ENCODE assay signal across 16 cellular contexts in the genomic region with DNA sequence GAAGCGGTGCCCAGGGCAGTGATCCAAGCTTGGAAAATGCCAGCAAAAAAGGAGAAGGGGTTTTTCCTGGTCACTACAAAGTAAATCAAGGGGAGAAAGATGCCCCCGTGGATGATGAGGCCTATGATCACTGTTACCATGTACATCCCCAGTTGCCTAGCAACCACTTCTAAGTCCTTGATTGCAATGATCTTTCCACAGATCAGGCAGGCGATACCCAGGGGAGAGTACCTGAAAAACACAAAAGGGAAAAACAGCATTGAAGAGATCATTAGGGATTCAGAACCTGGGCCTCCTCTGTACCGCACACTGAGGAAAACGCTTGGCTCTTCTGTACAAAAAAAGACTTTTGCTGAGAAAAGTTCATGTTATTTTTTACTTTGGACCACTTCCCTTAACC.
DNase-seq lines count a peak whose midpoint lies in the region; ATAC-seq and TF ChIP-seq lines count a peak whose summit lies in the region.
"Had no signal": no experiment of that assay in that cellular context is flagged by ENCODE, and none has a peak within 500 bp of the region (broad histone marks: within the 10 kb centered on the region; RNA-seq: fewer than 3 reads in every experiment).

No MANE protein-coding gene starts in this region.

- H3K27ac Mint-ChIP-seq in activated T-helper 2 cell treated with anti-CD3 and anti-CD28 coated beads, Interferon-gamma antibody, Interleukin-2, Interleukin-4, amounts not matched to agents 10 μg/mL and 5 μg/mL and 100 μg/mL, durations not matched to agents 14 hours and 24 hours and 36 hours: peak overlapping the region; percentile 20
- H3K27ac Mint-ChIP-seq in stimulated activated naive B cell treated with anti-CD40 and anti-IgM and Interleukin-4, amounts not matched to agents 10 μg/mL and 1 μg/mL and 100 μg/mL, for 72 hours: peak overlapping the region; percentile 57
- no peak overlapping the region for H3K27ac Mint-ChIP-seq in H9
- H3K27ac Mint-ChIP-seq: CD4-positive, alpha-beta T cell had no signal

- H3K27me3 Mint-ChIP-seq in activated T-helper 2 cell treated with anti-CD3 and anti-CD28 coated beads, Interferon-gamma antibody, Interleukin-2, Interleukin-4, amounts not matched to agents 10 μg/mL and 5 μg/mL and 100 μg/mL, durations not matched to agents 14 hours and 24 hours and 36 hours (ENCODE audit: low read depth): peaks cover 12% of the 10 kb centered on the region
- peaks cover 0 to 2% of the 10 kb centered on the region in 2 donors for H3K27me3 Mint-ChIP-seq in stimulated activated naive B cell treated with anti-CD40 and anti-IgM and Interleukin-4, amounts not matched to agents 10 μg/mL and 1 μg/mL and 100 μg/mL, for 72 hours
- H3K27me3 Mint-ChIP-seq in H9 (ENCODE audit: low read depth): no peaks in the 10 kb centered on the region
- H3K27me3 Mint-ChIP-seq: CD4-positive, alpha-beta T cell had no signal

- H3K4me3 ChIP-seq in SK-N-SH (ENCODE audit: low read depth in 2 of 2, low read length in 1 of 2) (no peak overlapping the region), transverse colon (no peak overlapping the region)
- H3K4me3 ChIP-seq: vagina had no signal

- CTCF ChIA-PET in SK-N-SH (lab: Yijun Ruan, JAX): interaction anchor here (3.0 kb wide), 1 partner anchor 13 kb away, joined by 8 read pairs; no protein-coding TSS in a partner anchor

- no peak overlapping the region for H2AK5ac ChIP-seq in H9 (ENCODE audit: insufficient read length, low read length)

- H3K23ac ChIP-seq in H9 (ENCODE audit: insufficient read length, low read depth, low read length): no peak overlapping the region

- H3K4me2 ChIP-seq in SK-N-SH (no peak overlapping the region), H9 (ENCODE audit: insufficient read depth, insufficient read length, low read length) (no peak overlapping the region)

- H2BK12ac ChIP-seq in H9 (ENCODE audit: insufficient read length, low read depth, low read length): no peak overlapping the region

- no peaks in the 10 kb centered on the region for H3K36me3 ChIP-seq in SK-N-SH (replicated peaks in 1 of 2; ENCODE audit: control insufficient read depth in 1 of 2, insufficient read depth in 2 of 2, low read length in 1 of 2)
- H3K36me3 ChIP-seq in transverse colon: no peaks in the 10 kb centered on the region
- H3K36me3 ChIP-seq: vagina had no signal

- H3K9me3 Mint-ChIP-seq in activated T-helper 2 cell treated with anti-CD3 and anti-CD28 coated beads, Interferon-gamma antibody, Interleukin-2, Interleukin-4, amounts not matched to agents 10 μg/mL and 5 μg/mL and 100 μg/mL, durations not matched to agents 14 hours and 24 hours and 36 hours: no peaks in the 10 kb centered on the region
- H3K9me3 Mint-ChIP-seq in stimulated activated naive B cell treated with anti-CD40 and anti-IgM and Interleukin-4, amounts not matched to agents 10 μg/mL and 1 μg/mL and 100 μg/mL, for 72 hours: no peaks in the 10 kb centered on the region
- no peaks in the 10 kb centered on the region for H3K9me3 Mint-ChIP-seq in H9
- H3K9me3 Mint-ChIP-seq: CD4-positive, alpha-beta T cell had no signal

- H3K27me3 ChIP-seq in SK-N-SH (ENCODE audit: insufficient read depth) (no peaks in the 10 kb centered on the region), transverse colon (no peaks in the 10 kb centered on the region), H9 (ENCODE audit: insufficient read depth, low read length) (no peaks in the 10 kb centered on the region)
- H3K27me3 ChIP-seq: vagina had no signal

- no peak overlapping the region for H4K91ac ChIP-seq in H9 (ENCODE audit: insufficient read length, low read depth, low read length)

- H2BK15ac ChIP-seq in H9 (ENCODE audit: low read depth, low read length): no peak overlapping the region

- H3K36me3 Mint-ChIP-seq in activated T-helper 2 cell treated with anti-CD3 and anti-CD28 coated beads, Interferon-gamma antibody, Interleukin-2, Interleukin-4, amounts not matched to agents 10 μg/mL and 5 μg/mL and 100 μg/mL, durations not matched to agents 14 hours and 24 hours and 36 hours (ENCODE audit: low read depth): no peaks in the 10 kb centered on the region
- H3K36me3 Mint-ChIP-seq in stimulated activated naive B cell treated with anti-CD40 and anti-IgM and Interleukin-4, amounts not matched to agents 10 μg/mL and 1 μg/mL and 100 μg/mL, for 72 hours: no peaks in the 10 kb centered on the region
- H3K36me3 Mint-ChIP-seq in H9 (ENCODE audit: insufficient read depth in 1 of 3, low read depth in 3 of 3): no peaks in the 10 kb centered on the region

- no peak for TF ChIP-seq RAD21 in SK-N-SH (IDR thresholded peaks at IDR 0.05; ENCODE audit: low read length)

- no peak overlapping the region for H4K8ac ChIP-seq in H9 (replicated peaks; ENCODE audit: insufficient read length, low read depth, low read length)

- intact Hi-C loops in activated T-helper 2 cell treated with anti-CD3 and anti-CD28 coated beads, Interferon-gamma antibody, Interleukin-2, Interleukin-4, amounts not matched to agents 10 μg/mL and 5 μg/mL and 100 μg/mL, durations not matched to agents 14 hours and 24 hours and 36 hours (cut with micrococcal nuclease): loop anchor here (5.0 kb wide), 3 partner anchors 50 to 120 kb away; no protein-coding TSS in a partner anchor
- intact Hi-C loops in transverse colon (cut with DNase I; ENCODE audit: low total_unique reads): no loop called here

- in situ Hi-C loops in transverse colon (cut with MboI; ENCODE audit: low pct_ligation_motif_present in 1 of 4, low pct_unique_long_range_greater_than_20kb in 1 of 4, low sequenced_read_pairs in 3 of 4): no loop called here

- H3K27ac ChIP-seq in SK-N-SH (ENCODE audit: low read depth in 2 of 2, low read length in 1 of 2) (no peak overlapping the region), transverse colon (no peak overlapping the region), H9 (ENCODE audit: insufficient read length, low read depth, low read length) (no peak overlapping the region)
- H3K27ac ChIP-seq: epithelial cell of prostate, vagina had no signal

- no peak overlapping the region for H2BK120ac ChIP-seq in H9 (ENCODE audit: low read depth, low read length, poor library complexity, severe bottlenecking)

- H3T11ph ChIP-seq in H9 (ENCODE audit: low read length): no peak overlapping the region

- peaks cover 21% of the 10 kb centered on the region for H3F3A ChIP-seq in SK-N-SH (replicated peaks; ENCODE audit: insufficient read depth)

- TF ChIP-seq EP300 in SK-N-SH (IDR thresholded peaks at IDR 0.05; ENCODE audit: borderline replicate concordance in 1 of 2, low read depth in 1 of 2, low read length in 1 of 2) (no peak), transverse colon (IDR thresholded peaks at IDR 0.05; ENCODE audit: low read depth) (no peak)

- H3K4me1 Mint-ChIP-seq in activated T-helper 2 cell treated with anti-CD3 and anti-CD28 coated beads, Interferon-gamma antibody, Interleukin-2, Interleukin-4, amounts not matched to agents 10 μg/mL and 5 μg/mL and 100 μg/mL, durations not matched to agents 14 hours and 24 hours and 36 hours (ENCODE audit: low read depth): peaks cover 44% of the 10 kb centered on the region
- peaks cover 27 to 49% of the 10 kb centered on the region in 2 donors for H3K4me1 Mint-ChIP-seq in stimulated activated naive B cell treated with anti-CD40 and anti-IgM and Interleukin-4, amounts not matched to agents 10 μg/mL and 1 μg/mL and 100 μg/mL, for 72 hours
- H3K4me1 Mint-ChIP-seq in H9: peaks cover 6 to 7% of the 10 kb centered on the region in 2 experiments; a peak in 3 of 4 replicates

- H3K9me3 ChIP-seq in SK-N-SH (no peaks in the 10 kb centered on the region), transverse colon (no peaks in the 10 kb centered on the region), H9 (ENCODE audit: control insufficient read depth, low read depth, low read length) (no peaks in the 10 kb centered on the region)
- H3K9me3 ChIP-seq: vagina had no signal

- no peak overlapping the region for H4K5ac ChIP-seq in H9 (ENCODE audit: insufficient read length, low read depth, low read length)

- no peak overlapping the region for H3K4ac ChIP-seq in H9 (ENCODE audit: low read depth, low read length)

- TF ChIP-seq POLR2A in transverse colon (IDR thresholded peaks at IDR 0.05): no peak

- no peak overlapping the region for H3K56ac ChIP-seq in H9 (ENCODE audit: insufficient read length, low read depth, low read length)

- TF ChIP-seq CTCF in SK-N-SH (IDR thresholded peaks at IDR 0.05): no peak
- TF ChIP-seq CTCF in transverse colon (IDR thresholded peaks at IDR 0.05): no peak
- TF ChIP-seq CTCF in H9 (conservative IDR thresholded peaks at IDR 0.05): no peak

- no peaks in the 10 kb centered on the region for H3K79me1 ChIP-seq in H9 (ENCODE audit: insufficient read depth, low read depth, low read length, poor library complexity, severe bottlenecking)

- H3K23me2 ChIP-seq in H9 (ENCODE audit: insufficient read length, low read depth, low read length, poor library complexity, severe bottlenecking): no peaks in the 10 kb centered on the region

- H3K4me1 ChIP-seq in SK-N-SH (ENCODE audit: control insufficient read depth in 1 of 2, insufficient read depth in 2 of 2, low read depth in 1 of 2, low read length in 1 of 2): peaks cover 0 to 22% of the 10 kb centered on the region in 2 experiments; a peak in 3 of 4 replicates
- H3K4me1 ChIP-seq in transverse colon: no peaks in the 10 kb centered on the region
- no peaks in the 10 kb centered on the region for H3K4me1 ChIP-seq in H9 (ENCODE audit: insufficient read depth, low read length)

- no peak overlapping the region for H3K14ac ChIP-seq in H9 (ENCODE audit: insufficient read depth, low read length)

- H3K9ac ChIP-seq in SK-N-SH: no peak overlapping the region
- H3K9ac ChIP-seq in H9 (ENCODE audit: extremely low read depth, insufficient read length, low read length): no peak overlapping the region

- WGBS in SK-N-SH (ENCODE audit: low lambda C conversion rate): 91% methylated on average over 5 of the region's 5 CpGs
- 89 to 91% methylated on average over 5 of the region's 5 CpGs for WGBS in transverse colon (ENCODE audit: low coverage in 1 of 2), 2 donors
- no CpG with 5 or more reads among the region's 5 CpGs for WGBS in H9 (ENCODE audit: extremely low coverage, insufficient read length, low lambda C conversion rate)

- no peak overlapping the region for H2BK5ac ChIP-seq in H9 (ENCODE audit: insufficient read length, low read length)

- POLR2A ChIA-PET in SK-N-SH (lab: Yijun Ruan, JAX): no interaction called here

- ATAC-seq in SK-N-SH treated with all-trans-retinoic acid at 6 μM for 48 hours: no peak
- peak; percentile 60 to 65 for ATAC-seq in stimulated activated naive B cell treated with anti-CD40 and anti-IgM and Interleukin-4, amounts not matched to agents 10 μg/mL and 1 μg/mL and 100 μg/mL, for 72 hours (replicated peaks)
- ATAC-seq: PC-3 had no signal

- no peak overlapping the region for H2BK20ac ChIP-seq in H9 (ENCODE audit: low read depth, low read length, poor library complexity, severe bottlenecking)

- H3K9me2 ChIP-seq in SK-N-SH: no peaks in the 10 kb centered on the region

- H3K79me2 ChIP-seq in SK-N-SH (ENCODE audit: insufficient read depth) (no peaks in the 10 kb centered on the region), H9 (ENCODE audit: insufficient read depth, low read length) (no peaks in the 10 kb centered on the region)

- H4K20me1 ChIP-seq in SK-N-SH (ENCODE audit: insufficient read depth): no peaks in the 10 kb centered on the region
- H4K20me1 ChIP-seq in H9 (ENCODE audit: control insufficient read depth, insufficient read depth, insufficient read length): no peaks in the 10 kb centered on the region

- no peak overlapping the region for H2AFZ ChIP-seq in SK-N-SH (ENCODE audit: low read depth)
- no peak overlapping the region for H2AFZ ChIP-seq in H9 (ENCODE audit: low read length)

- DNase-seq in SK-N-SH (peak; percentile 8), NCI-H1417 (lab: John Stamatoyannopoulos, UW) (peak; percentile 39 to 79 (median 42)), transverse colon (no peak), H9 (no peak)
- no peak for DNase-seq in activated T-helper 2 cell treated with anti-CD3 and anti-CD28 coated beads, Interferon-gamma antibody, Interleukin-2, Interleukin-4, amounts not matched to agents 10 μg/mL and 5 μg/mL and 100 μg/mL, durations not matched to agents 14 hours and 24 hours and 36 hours (ENCODE audit: low spot score)
- DNase-seq in stimulated activated naive B cell treated with anti-CD40 and anti-IgM and Interleukin-4, amounts not matched to agents 10 μg/mL and 1 μg/mL and 100 μg/mL, for 72 hours: no peak
- DNase-seq in stimulated activated CD4-positive, alpha-beta T cell treated with anti-CD3 and anti-CD28 coated beads, Interleukin-4, amount 100 ng/mL, for 24 hours: no peak
- DNase-seq: CD4-positive, alpha-beta T cell; foreskin melanocyte; kidney glomerular epithelial cell; NCI-H510A treated with DMSO at 0.1 percent for 48 hours; PC-3; T1000 had no signal

- H3K18ac ChIP-seq in H9 (ENCODE audit: insufficient read length, low read depth, low read length): no peak overlapping the region

- no peak overlapping the region for H3K4me3 Mint-ChIP-seq in activated T-helper 2 cell treated with anti-CD3 and anti-CD28 coated beads, Interferon-gamma antibody, Interleukin-2, Interleukin-4, amounts not matched to agents 10 μg/mL and 5 μg/mL and 100 μg/mL, durations not matched to agents 14 hours and 24 hours and 36 hours (ENCODE audit: low read depth)
- peak overlapping the region in 1 of 2 donors; percentile 41 for H3K4me3 Mint-ChIP-seq in stimulated activated naive B cell treated with anti-CD40 and anti-IgM and Interleukin-4, amounts not matched to agents 10 μg/mL and 1 μg/mL and 100 μg/mL, for 72 hours
- H3K4me3 Mint-ChIP-seq in H9: no peak overlapping the region
- H3K4me3 Mint-ChIP-seq: CD4-positive, alpha-beta T cell had no signal

Comparison
In these comparisons a context has a peak if more than half of its experiments do, and no peak if none do; other contexts are left out.
1. DNase-seq: peak in SK-N-SH (single experiment) and NCI-H1417 (3 of 3); none in activated T-helper 2 cell treated with anti-CD3 and anti-CD28 coated beads, Interferon-gamma antibody, Interleukin-2, Interleukin-4, amounts not matched to agents 10 μg/mL and 5 μg/mL and 100 μg/mL, durations not matched to agents 14 hours and 24 hours and 36 hours (single experiment), stimulated activated naive B cell treated with anti-CD40 and anti-IgM and Interleukin-4, amounts not matched to agents 10 μg/mL and 1 μg/mL and 100 μg/mL, for 72 hours (single experiment), stimulated activated CD4-positive, alpha-beta T cell treated with anti-CD3 and anti-CD28 coated beads, Interleukin-4, amount 100 ng/mL, for 24 hours (single experiment), transverse colon (single experiment) and H9 (single experiment).
2. H3K27ac Mint-ChIP-seq: peak in activated T-helper 2 cell treated with anti-CD3 and anti-CD28 coated beads, Interferon-gamma antibody, Interleukin-2, Interleukin-4, amounts not matched to agents 10 μg/mL and 5 μg/mL and 100 μg/mL, durations not matched to agents 14 hours and 24 hours and 36 hours (single experiment) and stimulated activated naive B cell treated with anti-CD40 and anti-IgM and Interleukin-4, amounts not matched to agents 10 μg/mL and 1 μg/mL and 100 μg/mL, for 72 hours (single experiment); none in H9 (0 of 3).